In genomic region chr2:32721376-32721775, GRCh38 we compare ENCODE assay signal across 26 cellular contexts.
"Had no signal": no experiment of that assay in that cellular context is flagged by ENCODE, and none has a peak within 500 bp of the region (broad histone marks: within the 10 kb centered on the region; RNA-seq: fewer than 3 reads in every experiment).

No MANE protein-coding gene starts in this region.

- H3K27ac Mint-ChIP-seq: immature natural killer cell; naive thymus-derived CD4-positive, alpha-beta T cell; nephron; neural progenitor cell; progenitor cell of endocrine pancreas; stimulated activated naive B cell treated with anti-CD40 and anti-IgM and Interleukin-4, amounts not matched to agents 10 μg/mL and 1 μg/mL and 100 μg/mL, for 72 hours; stimulated activated naive CD8-positive, alpha-beta T cell treated with anti-CD3 and anti-CD28 coated beads, Interleukin-15, Interleukin-2, amounts not matched to agents 100 ng/mL and 50 ng/mL, for 24 hours had no signal

- ATAC-seq: foreskin keratinocyte; gastroesophageal sphincter; naive thymus-derived CD4-positive, alpha-beta T cell; stimulated activated naive B cell treated with anti-CD40 and anti-IgM and Interleukin-4, amounts not matched to agents 10 μg/mL and 1 μg/mL and 100 μg/mL, for 72 hours; upper lobe of right lung had no signal

- H3K9me3 ChIP-seq: esophagus muscularis mucosa, gastroesophageal sphincter, suprapubic skin, transverse colon, upper lobe of right lung, vagina had no signal

- H3K9ac ChIP-seq: neural progenitor cell, parathyroid adenoma had no signal

- DNase-seq: dorsolateral prefrontal cortex; effector CD4-positive, alpha-beta T cell; foreskin keratinocyte; hypothalamus; immature natural killer cell; islet precursor cell; kidney glomerular epithelial cell; mesenchymal stem cell; midbrain; naive thymus-derived CD4-positive, alpha-beta T cell; spleen; stimulated activated CD4-positive, alpha-beta T cell treated with anti-CD3 and anti-CD28 coated beads, Interleukin-2, amount 100 ng/mL, for 48 hours; stimulated activated naive B cell treated with anti-CD40 and anti-IgM and Interleukin-4, amounts not matched to agents 10 μg/mL and 1 μg/mL and 100 μg/mL, for 72 hours; transverse colon; upper lobe of right lung had no signal

- H3K4me3 Mint-ChIP-seq: immature natural killer cell; naive thymus-derived CD4-positive, alpha-beta T cell; nephron; neural progenitor cell; stimulated activated naive B cell treated with anti-CD40 and anti-IgM and Interleukin-4, amounts not matched to agents 10 μg/mL and 1 μg/mL and 100 μg/mL, for 72 hours; stimulated activated naive CD8-positive, alpha-beta T cell treated with anti-CD3 and anti-CD28 coated beads, Interleukin-15, Interleukin-2, amounts not matched to agents 100 ng/mL and 50 ng/mL, for 24 hours had no signal

- H3K4me3 ChIP-seq: dorsolateral prefrontal cortex, esophagus muscularis mucosa, gastroesophageal sphincter, neural progenitor cell, skin epidermis, spleen, suprapubic skin, transverse colon, upper lobe of right lung, vagina had no signal

- H3K9me3 Mint-ChIP-seq: immature natural killer cell had no signal

- H3K36me3 ChIP-seq: neural progenitor cell, suprapubic skin, transverse colon, upper lobe of right lung, vagina had no signal

- H3K4me1 ChIP-seq: neural progenitor cell, spleen, suprapubic skin, transverse colon, vagina had no signal

- H3K27me3 Mint-ChIP-seq: naive thymus-derived CD4-positive, alpha-beta T cell; progenitor cell of endocrine pancreas; stimulated activated naive B cell treated with anti-CD40 and anti-IgM and Interleukin-4, amounts not matched to agents 10 μg/mL and 1 μg/mL and 100 μg/mL, for 72 hours; stimulated activated naive CD8-positive, alpha-beta T cell treated with anti-CD3 and anti-CD28 coated beads, Interleukin-15, Interleukin-2, amounts not matched to agents 100 ng/mL and 50 ng/mL, for 24 hours had no signal

- H3K27ac ChIP-seq: dorsolateral prefrontal cortex, epithelial cell of prostate, esophagus muscularis mucosa, foreskin keratinocyte, gastroesophageal sphincter, neural progenitor cell, parathyroid adenoma, skin epidermis, spleen, suprapubic skin, transverse colon, upper lobe of right lung, vagina had no signal

- H3K27me3 ChIP-seq: dorsolateral prefrontal cortex, esophagus muscularis mucosa, foreskin keratinocyte, gastroesophageal sphincter, neural progenitor cell, spleen, suprapubic skin, transverse colon, upper lobe of right lung, vagina had no signal

- H3K4me1 Mint-ChIP-seq: neural progenitor cell had no signal
